In genomic region chr7:23469961-23470250, GRCh38 we compare ENCODE assay signal across 8 cellular contexts. TPM values are rescaled to one million over a fixed set of nuclear protein-coding genes. Genes with fewer than 3 reads are reported as not detected.
DNase-seq lines count a peak whose midpoint lies in the region; ATAC-seq, FAIRE-seq and TF ChIP-seq lines count a peak whose summit lies in the region.

No MANE protein-coding gene starts in this region.

- H3K4ac ChIP-seq in IMR-90 (ENCODE audit: low read depth, low read length), result peak overlapping the region; percentile 88

- 0% methylated on average over 5 of the region's 18 CpGs; no CpG with 5 or more reads in 1 of the 2 experiments for WGBS in IMR-90 (ENCODE audit: extremely low coverage in 2 of 2, insufficient read length in 1 of 2), 2 experiments
- WGBS in GM12878 (ENCODE audit: insufficient coverage, insufficient replicate concordance, low lambda C conversion rate, missing lambda C conversion rate), result 5% methylated on average over 18 of the region's 18 CpGs

- peaks cover 5% of the 10 kb centered on the region for H3K9me1 ChIP-seq in IMR-90 (ENCODE audit: insufficient read depth, low read length)

- peak overlapping the region; percentile 69 to 83; a peak in 3 of 4 replicates for H4K8ac ChIP-seq in IMR-90 (ENCODE audit: low read depth in 2 of 2, low read length in 2 of 2)

- H3K4me2 ChIP-seq in BLaER1 (peak overlapping the region; percentile 74), IMR-90 (ENCODE audit: low read depth, low read length) (peak overlapping the region; percentile 72), GM12878 (ENCODE audit: control insufficient read depth, insufficient read depth) (peak overlapping the region; percentile 52)

- H2AFZ ChIP-seq in IMR-90 (replicated peaks; ENCODE audit: low read length, poor library complexity), result peak overlapping the region; percentile 59
- H2AFZ ChIP-seq in GM12878 (ENCODE audit: control insufficient read depth, low read depth, low read length), result peak overlapping the region; percentile 29; the same call in 1 of the 2 replicates

- RAD21 ChIA-PET in GM12878 (lab: Charles Lee; ENCODE audit: unreplicated experiment), result interaction anchor here (1.0 to 1.9 kb wide), 2 partner anchors 70 to 112 kb away, joined by 3 to 9 read pairs; no protein-coding TSS in a partner anchor

- TF ChIP-seq RAD21 in IMR-90 (IDR thresholded peaks at IDR 0.05; ENCODE audit: low read length) (no peak), GM12878 (IDR thresholded peaks at IDR 0.05; ENCODE audit: insufficient read depth, low read depth, low read length) (no peak)

- peak overlapping the region; percentile 83 for H3K23ac ChIP-seq in IMR-90 (ENCODE audit: low read depth, low read length)

- TF ChIP-seq CTCF in IMR-90 (conservative IDR thresholded peaks at IDR 0.05; ENCODE audit: low read depth, low read length), result no peak
- TF ChIP-seq CTCF in GM12878 (IDR thresholded peaks at IDR 0.05 in 2 of 3, conservative IDR thresholded peaks at IDR 0.05 in 1 of 3; ENCODE audit: control insufficient read depth in 2 of 3, extremely low read depth in 1 of 3, insufficient read depth in 1 of 3, low read depth in 3 of 3, low read length in 3 of 3), result no peak
- no peak for TF ChIP-seq CTCF in GM10266 (IDR thresholded peaks at IDR 0.05; ENCODE audit: control insufficient read depth, insufficient read depth, low read depth, missing control alignments)

- FAIRE-seq in GM12878 (lab: Jason Lieb, UNC), result no peak

- peak overlapping the region; percentile 79 for H3K18ac ChIP-seq in IMR-90 (ENCODE audit: low read depth, low read length)

- H3K14ac ChIP-seq in IMR-90 (replicated peaks; ENCODE audit: low read depth, low read length), result peak overlapping the region; percentile 73

- no peak for TF ChIP-seq EP300 in GM12878 (IDR thresholded peaks at IDR 0.05; ENCODE audit: borderline replicate concordance in 1 of 2, control insufficient read depth in 1 of 2, low read depth in 2 of 2, low read length in 2 of 2)

- dilution Hi-C loops in IMR-90 (cut with HindIII; ENCODE audit: low sequenced_read_pairs, unreplicated experiment), result no loop called here

- H3K79me1 ChIP-seq in IMR-90 (ENCODE audit: low read depth in 1 of 2, low read length in 2 of 2), result peaks cover 0 to 28% of the 10 kb centered on the region in 2 experiments; a peak in 2 of 4 replicates

- peak overlapping the region; percentile 80 for H4K91ac ChIP-seq in IMR-90 (ENCODE audit: insufficient read depth, low read depth, low read length)

- intact Hi-C loops in IMR-90 (cut with micrococcal nuclease), result loop anchor here (5.0 to 10.0 kb wide), 2 partner anchors 193 to 285 kb away; partner anchors contain the start of gene NUP42
- intact Hi-C loops in GM12878 (cut with micrococcal nuclease; ENCODE audit: unreplicated experiment), result loop anchor here (2.0 to 5.0 kb wide), 5 partner anchors 59 to 288 kb away; partner anchors contain the start of genes CCDC126 and NUP42

- SMC1A ChIA-PET in GM12878 (lab: Charles Lee; ENCODE audit: uncharacterized antibody, unreplicated experiment), result interaction anchor here (0.7 to 1.2 kb wide), 4 partner anchors 9 to 70 kb away, joined by 3 to 4 read pairs (median 3); no protein-coding TSS in a partner anchor

- BruUV-seq in IMR-90 (replicated peaks; lab: Mats Ljungman, UMichigan) (TSS peak; percentile 77), GM12878 (replicated peaks; lab: Mats Ljungman, UMichigan) (TSS peak; percentile 84)

- H2BK15ac ChIP-seq in IMR-90 (ENCODE audit: low read depth, low read length), result peak overlapping the region; percentile 47; the same call in 1 of the 3 replicates

- ATAC-seq in IMR-90 (ENCODE audit: low read depth) (no peak), GM12878 (no peak), GM19397 (IDR thresholded peaks at IDR 0.05; ENCODE audit: unreplicated experiment) (no peak)

- no peaks in the 10 kb centered on the region for H3K36me3 ChIP-seq in BLaER1
- no peaks in the 10 kb centered on the region for H3K36me3 ChIP-seq in IMR-90 (ENCODE audit: control insufficient read depth, insufficient read depth, low read length)
- H3K36me3 ChIP-seq in GM12878 (ENCODE audit: control insufficient read depth in 2 of 2, insufficient read depth in 2 of 2, low read length in 1 of 2), result no peaks in the 10 kb centered on the region

- no peak for DNase-seq in IMR-90
- DNase-seq in GM12878 (ENCODE audit: low read depth, low spot score), result no peak
- DNase-seq in myocyte (ENCODE audit: low read depth), result peak; percentile 54
- no peak for DNase-seq in NCI-H2029 (lab: John Stamatoyannopoulos, UW)
- no peak for DNase-seq in GM10266 (ENCODE audit: extremely low spot score)
- DNase-seq in DMS 273 (lab: John Stamatoyannopoulos, UW; ENCODE audit: unreplicated experiment), result no peak

- POLR2A ChIA-PET in IMR-90 (lab: Charles Lee; ENCODE audit: unreplicated experiment), result no interaction called here
- POLR2A ChIA-PET in GM12878 (lab: Charles Lee), result interaction anchor here (0.8 to 2.3 kb wide), 6 partner anchors 20 to 112 kb away, joined by 3 to 6 read pairs (median 4); no protein-coding TSS in a partner anchor

- in situ Hi-C loops in IMR-90 (cut with MboI; ENCODE audit: low sequenced_read_pairs) (no loop called here), GM12878 (cut with MboI) (no loop called here)

- peak overlapping the region; percentile 99 for H3K56ac ChIP-seq in IMR-90 (ENCODE audit: extremely low read depth, insufficient read depth, low read length)

- H3K9ac ChIP-seq in BLaER1 (no peak overlapping the region), IMR-90 (ENCODE audit: low read depth, low read length) (peak overlapping the region; percentile 96), GM12878 (ENCODE audit: control insufficient read depth, insufficient read depth, low read length) (peak overlapping the region; percentile 96)

- no peak overlapping the region for H2BK20ac ChIP-seq in IMR-90 (ENCODE audit: low read depth, low read length)

- H3K4me3 ChIP-seq in BLaER1 (peak overlapping the region; percentile 55), IMR-90 (ENCODE audit: insufficient read depth, low read depth, low read length) (peak overlapping the region; percentile 57), GM12878 (peak overlapping the region; percentile 96)

- peak overlapping the region; percentile 97 for H2BK5ac ChIP-seq in IMR-90 (ENCODE audit: low read depth, low read length, poor library complexity, severe bottlenecking)

- peak overlapping the region; percentile 35; the same call in 1 of the 2 replicates for H2BK120ac ChIP-seq in IMR-90 (ENCODE audit: low read depth, low read length)

- H3K79me2 ChIP-seq in GM12878 (ENCODE audit: control insufficient read depth, insufficient read depth, low read length), result peaks cover 86% of the 10 kb centered on the region

- H3K4me1 ChIP-seq in BLaER1 (peaks cover 32% of the 10 kb centered on the region), IMR-90 (ENCODE audit: control insufficient read depth, insufficient read depth, low read length) (peaks cover 9% of the 10 kb centered on the region), GM12878 (ENCODE audit: control insufficient read depth, insufficient read depth, low read length) (peaks cover 7% of the 10 kb centered on the region)

- H4K5ac ChIP-seq in IMR-90 (ENCODE audit: low read depth, low read length), result peak overlapping the region; percentile 52; the same call in 1 of the 2 replicates

- TF ChIP-seq POLR2A in IMR-90 (IDR thresholded peaks at IDR 0.05; ENCODE audit: low read depth, low read length) (no peak), GM12878 (IDR thresholded peaks at IDR 0.05; ENCODE audit: low read depth, low read length) (no peak)

- H4K20me1 ChIP-seq in BLaER1 (peaks cover 94% of the 10 kb centered on the region), IMR-90 (ENCODE audit: insufficient read depth, low read length) (peaks cover 22% of the 10 kb centered on the region), GM12878 (ENCODE audit: control insufficient read depth, insufficient read depth) (no peaks in the 10 kb centered on the region)

- H2AK9ac ChIP-seq in IMR-90 (replicated peaks; ENCODE audit: low read depth, low read length, poor library complexity), result peak overlapping the region; percentile 97

- H3K9me3 ChIP-seq in BLaER1, result no peaks in the 10 kb centered on the region; the same call in 1 of the 2 replicates
- H3K9me3 ChIP-seq in IMR-90 (ENCODE audit: control insufficient read depth, insufficient read depth, low read length), result no peaks in the 10 kb centered on the region
- H3K9me3 ChIP-seq in GM12878 (replicated peaks; ENCODE audit: control insufficient read depth, insufficient read depth, low read length), result no peaks in the 10 kb centered on the region

- 0 out of 2 replicates have a peak overlapping the region, but pooled peaks have one; percentile 30 for H2AK5ac ChIP-seq in IMR-90 (ENCODE audit: low read depth, low read length)

- H3K27ac ChIP-seq in BLaER1, result no peak overlapping the region
- H3K27ac ChIP-seq in IMR-90 (ENCODE audit: insufficient read depth, low read length), result peak overlapping the region; percentile 86
- H3K27ac ChIP-seq in GM12878 (ENCODE audit: control insufficient read depth, insufficient read depth), result peak overlapping the region; percentile 94

- H3K27me3 ChIP-seq in BLaER1, result peaks cover 100% of the 10 kb centered on the region
- no peaks in the 10 kb centered on the region for H3K27me3 ChIP-seq in IMR-90 (ENCODE audit: control insufficient read depth, insufficient read depth, low read length)
- no peaks in the 10 kb centered on the region for H3K27me3 ChIP-seq in GM12878 (replicated peaks in 1 of 2; ENCODE audit: control insufficient read depth in 2 of 2, insufficient read depth in 2 of 2, low read length in 1 of 2)

- CTCF ChIA-PET in IMR-90 (lab: Yijun Ruan, JAX), result interaction anchor here (0.6 to 0.9 kb wide), 3 partner anchors 9 to 212 kb away, joined by 3 read pairs; no protein-coding TSS in a partner anchor
- CTCF ChIA-PET in GM12878 (lab: Yijun Ruan, JAX), result interaction anchor here (0.9 to 1.2 kb wide), 4 partner anchors 24 to 112 kb away, joined by 3 read pairs; no protein-coding TSS in a partner anchor

RNA-seq across cellular contexts. Expression of gene IGF2BP3, which starts 0.4 kb away (rescaled TPM):
- total RNA-seq in IMR-90 (2012; rRNA removed) (59.3 and 94.2 TPM in 2 replicates), GM12878 (2014; rRNA removed) (30.8 and 38.9 TPM in 2 replicates), GM12878 (2014; rRNA removed; fragmentation: Illumina TruSeq; extraction: Trizol) (56.8 and 62.3 TPM in 2 replicates), GM12878 (2021) (48.5 and 49.7 TPM in 2 replicates), myocyte (23.4 and 28.0 TPM in 2 replicates)
- polyA plus RNA-seq in IMR-90 (2012; rRNA removed) (47.6 and 50.9 TPM in 2 replicates), GM12878 (2011; rRNA removed) (43.3 and 63.1 TPM in 2 replicates), GM12878 (2014; fragmentation: Illumina TruSeq; extraction: Trizol) (61.2 and 76.6 TPM in 2 replicates), GM12878 (2014; fragmentation: Nextera tagmentation; extraction: Ambion mirVana) (1 to 10 TPM; 4.6 to 4.7 TPM), GM12878 (2014; rRNA removed) (41.4 and 43.1 TPM in 2 replicates), GM12878 (2016; fragmentation: Nextera tagmentation; extraction: Ambion mirVana) (10 to 100 TPM; 15.0 to 16.0 TPM)
- 13.2 and 16.4 TPM in 2 replicates for polyA plus RNA-seq in IMR-90 (2012; cell fraction: cytosol; rRNA removed)
- polyA plus RNA-seq in IMR-90 (2012; cell fraction: nucleus; rRNA removed; ENCODE audit: low replicate concordance), result 34.2 and 98.3 TPM in 2 replicates
- 193 and 204 TPM in 2 replicates for total RNA-seq in GM12878 (2013; cell fraction: nucleolus; rRNA removed)
- 12.8 TPM for polyA plus RNA-seq in GM12878 (2011; ENCODE audit: low read depth)
- 31.7 and 32.1 TPM in 2 replicates for polyA plus RNA-seq in GM12878 (2011; cell fraction: cytosol; rRNA removed)
- 35.0 and 45.2 TPM in 2 replicates for polyA plus RNA-seq in GM12878 (2011; cell fraction: nucleus; rRNA removed)
- 23.1 and 32.9 TPM in 2 replicates for polyA plus RNA-seq in GM12878 (2012)
- polyA minus RNA-seq in GM12878 (2011; rRNA and poly(A)+ RNA removed), result 42.1 and 55.8 TPM in 2 replicates
- polyA minus RNA-seq in GM12878 (2011; cell fraction: cytosol; rRNA and poly(A)+ RNA removed), result 22.2 and 26.1 TPM in 2 replicates
- polyA minus RNA-seq in GM12878 (2011; cell fraction: nucleus; rRNA and poly(A)+ RNA removed), result 25.8 and 44.7 TPM in 2 replicates
- 9.0 TPM for polyA plus RNA-seq in myocyte (2012)
